In the genomic region with DNA sequence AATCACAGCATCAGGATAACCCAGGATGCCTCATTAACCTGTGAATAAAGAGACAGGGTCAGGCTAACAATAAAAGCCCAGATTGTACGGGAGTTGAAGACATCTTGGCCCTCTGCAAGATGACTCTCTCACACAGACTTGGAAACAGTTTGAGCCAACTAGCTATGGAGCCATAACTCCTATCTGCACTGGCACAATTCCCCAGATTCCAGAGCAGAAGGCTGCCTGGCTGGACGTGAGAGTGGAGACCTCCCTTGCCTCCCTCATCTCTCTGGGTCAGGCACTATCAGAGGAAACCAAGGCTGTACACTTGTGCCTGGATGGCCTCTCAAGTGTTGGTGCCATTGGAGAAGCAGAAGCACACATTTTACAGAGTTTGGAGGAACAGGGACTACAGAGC, we compare ENCODE assay signal across 19 cellular contexts.
"Had no signal": no experiment of that assay in that cellular context is flagged by ENCODE, and none has a peak within 500 bp of the region (broad histone marks: within the 10 kb centered on the region; RNA-seq: fewer than 3 reads in every experiment).

No MANE protein-coding gene starts in this region.

- ATAC-seq: foreskin keratinocyte; heart right ventricle; left colon; left ventricle myocardium superior; lower lobe of right lung; naive thymus-derived CD8-positive, alpha-beta T cell; pancreas; sciatic nerve; stimulated activated naive B cell treated with anti-CD40 and anti-IgM and Interleukin-4, amounts not matched to agents 10 μg/mL and 1 μg/mL and 100 μg/mL, for 72 hours; upper lobe of right lung had no signal

- H3K27me3 ChIP-seq: foreskin keratinocyte, pancreas, transverse colon, upper lobe of right lung had no signal

- H3K9me3 ChIP-seq: heart right ventricle, lower lobe of right lung, pancreas, transverse colon, upper lobe of right lung had no signal

- DNase-seq: dorsolateral prefrontal cortex; effector CD4-positive, alpha-beta T cell; foreskin keratinocyte; glutamatergic neuron; heart right ventricle; hippocampal formation; left colon; left ventricle myocardium superior; lower lobe of right lung; naive thymus-derived CD8-positive, alpha-beta T cell; occipital lobe; pancreas; stimulated activated CD4-positive, alpha-beta T cell treated with anti-CD3 and anti-CD28 coated beads, Interleukin-15, amount 100 ng/mL, for 24 hours; stimulated activated CD4-positive, alpha-beta T cell treated with anti-CD3 and anti-CD28 coated beads, Interleukin-2, amount 100 ng/mL, for 48 hours; stimulated activated naive B cell treated with anti-CD40 and anti-IgM and Interleukin-4, amounts not matched to agents 10 μg/mL and 1 μg/mL and 100 μg/mL, for 72 hours; transverse colon; upper lobe of right lung had no signal

- H3K4me3 ChIP-seq: dorsolateral prefrontal cortex, heart right ventricle, lower lobe of right lung, pancreas, skin epidermis, transverse colon, upper lobe of right lung had no signal

- H3K36me3 ChIP-seq: heart right ventricle, lower lobe of right lung, pancreas, transverse colon, upper lobe of right lung had no signal

- H3K4me1 ChIP-seq: heart right ventricle, lower lobe of right lung, pancreas, upper lobe of right lung had no signal

- H3K27ac ChIP-seq: dorsolateral prefrontal cortex, foreskin keratinocyte, heart right ventricle, lower lobe of right lung, pancreas, skin epidermis, transverse colon, upper lobe of right lung had no signal
